In the genomic region with DNA sequence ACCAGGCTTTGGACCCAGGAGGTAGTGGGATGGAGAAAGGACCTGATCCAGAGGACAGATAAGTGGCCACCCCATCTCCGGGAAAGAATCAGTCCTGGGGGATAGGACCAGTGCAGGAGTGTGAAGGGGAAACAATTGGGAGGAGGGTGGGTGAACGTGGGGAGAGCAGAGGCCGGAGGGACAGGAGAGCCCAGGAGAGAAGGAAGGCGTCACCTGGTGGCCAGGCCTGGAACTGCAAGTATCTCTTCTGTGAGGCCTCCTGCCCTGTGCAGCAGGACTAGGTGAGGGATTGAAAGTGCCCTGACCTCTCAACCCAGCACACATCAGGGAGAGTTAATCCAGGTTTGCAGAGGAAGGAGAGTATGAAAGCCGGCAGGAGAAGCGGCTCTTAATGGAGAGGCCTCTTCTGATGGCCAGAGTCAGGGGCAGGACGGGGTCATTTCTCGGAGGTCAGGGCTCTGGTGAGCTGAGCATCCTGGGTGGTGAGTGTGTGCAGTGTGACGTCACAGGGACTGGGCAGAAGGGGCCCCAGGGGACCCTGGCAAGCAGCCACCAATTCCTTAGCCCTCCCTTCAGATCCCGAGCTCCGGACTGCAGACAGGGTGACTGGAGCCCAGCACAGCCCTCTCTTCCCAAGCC, we compare ENCODE assay signal across 1 cellular context.
TF ChIP-seq lines count a peak whose summit lies in the region.

No MANE protein-coding gene starts in this region.

TF ChIP-seq in IMR-90, 13 proteins besides CTCF, POLR2A, EP300 and RAD21 (continued from another document):
- TF ChIP-seq CEBPB (IDR thresholded peaks at IDR 0.05; ENCODE audit: low read depth, low read length) (no peak), SMC3 (IDR thresholded peaks at IDR 0.05; ENCODE audit: low read depth, low read length) (peak; percentile 90), MXI1 (IDR thresholded peaks at IDR 0.05; ENCODE audit: borderline replicate concordance, low read depth, low read length) (no peak), ELK1 (IDR thresholded peaks at IDR 0.05; ENCODE audit: borderline replicate concordance, low read depth, low read length) (no peak), NFE2L2 (IDR thresholded peaks at IDR 0.05; ENCODE audit: low read depth, low read length) (no peak)
